1 cellular context compared by ENCODE assay signal in genomic region chr17:13589658-13590057, GRCh38.
TF ChIP-seq lines count a peak whose summit lies in the region.

No MANE protein-coding gene starts in this region.

TF ChIP-seq in K562, 482 proteins besides CTCF, POLR2A, EP300 and RAD21:
- TF ChIP-seq PHF21A (IDR thresholded peaks at IDR 0.05; ENCODE audit: borderline replicate concordance, low read depth): no peak
- peak; percentile 11 for TF ChIP-seq MEIS2 (IDR thresholded peaks at IDR 0.05; ENCODE audit: partially characterized antibody)
